14 cellular contexts compared by ENCODE assay signal in the genomic region with DNA sequence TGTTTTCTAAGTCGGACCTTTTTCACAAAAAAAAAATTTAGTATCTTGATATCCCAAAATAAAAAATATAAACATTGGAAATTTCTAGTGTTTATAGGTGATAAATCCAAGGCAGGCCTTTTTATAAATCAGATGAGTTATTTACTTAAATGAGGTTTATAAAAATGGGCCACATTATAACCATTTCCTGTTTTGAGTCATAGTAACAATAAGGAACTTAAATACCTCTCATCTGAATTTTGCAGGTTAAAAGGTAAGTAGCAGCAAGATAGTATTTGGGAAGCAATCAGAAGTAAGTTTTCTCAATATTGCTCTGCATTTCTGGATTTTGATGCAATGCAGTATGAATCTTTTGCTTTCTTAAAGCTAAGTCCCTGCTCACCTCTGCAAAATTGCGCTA. TPM values are rescaled to one million over a fixed set of nuclear protein-coding genes. Genes with fewer than 3 reads are reported as not detected.
DNase-seq lines count a peak whose midpoint lies in the region; ATAC-seq and TF ChIP-seq lines count a peak whose summit lies in the region.
"Had no signal": no experiment of that assay in that cellular context is flagged by ENCODE, and none has a peak within 500 bp of the region (broad histone marks: within the 10 kb centered on the region; RNA-seq: fewer than 3 reads in every experiment).

No MANE protein-coding gene starts in this region.

- H3K4me3 Mint-ChIP-seq in activated CD8-positive, alpha-beta T cell treated with anti-CD3 and anti-CD28 coated beads, Interleukin-2, amount 10 ng/mL, durations not matched to agents 7 days and 5 days = no peak overlapping the region
- no peak overlapping the region for H3K4me3 Mint-ChIP-seq in activated CD8-positive, alpha-beta T cell treated with anti-CD3 and anti-CD28 coated beads for 36 hours
- peak overlapping the region; percentile 15 for H3K4me3 Mint-ChIP-seq in endothelial cell (ENCODE audit: unreplicated experiment)

- peaks cover 26% of the 10 kb centered on the region for H4K20me1 ChIP-seq in PC-3 (ENCODE audit: low read length)

- intact Hi-C loops in activated CD8-positive, alpha-beta T cell treated with anti-CD3 and anti-CD28 coated beads for 36 hours (cut with micrococcal nuclease) = no loop called here
- intact Hi-C loops in PC-3 (cut with micrococcal nuclease) = loop anchor here (10.0 kb wide), 1 partner anchor 51 kb away; a partner anchor contains a TSS

- peak overlapping the region; percentile 7 for H3K27ac Mint-ChIP-seq in activated CD8-positive, alpha-beta T cell treated with anti-CD3 and anti-CD28 coated beads, Interleukin-2, amount 10 ng/mL, durations not matched to agents 7 days and 5 days
- H3K27ac Mint-ChIP-seq in activated CD8-positive, alpha-beta T cell treated with anti-CD3 and anti-CD28 coated beads for 36 hours = no peak overlapping the region
- H3K27ac Mint-ChIP-seq in endothelial cell (ENCODE audit: unreplicated experiment) = peak overlapping the region; percentile 59

- H3K9me3 Mint-ChIP-seq in activated CD8-positive, alpha-beta T cell treated with anti-CD3 and anti-CD28 coated beads, Interleukin-2, amount 10 ng/mL, durations not matched to agents 7 days and 5 days (ENCODE audit: insufficient read depth) = no peaks in the 10 kb centered on the region
- H3K9me3 Mint-ChIP-seq in activated CD8-positive, alpha-beta T cell treated with anti-CD3 and anti-CD28 coated beads for 36 hours = no peaks in the 10 kb centered on the region
- H3K9me3 Mint-ChIP-seq in endothelial cell (ENCODE audit: unreplicated experiment) = no peaks in the 10 kb centered on the region
- H3K9me3 Mint-ChIP-seq: activated CD4-positive, alpha-beta T cell treated with anti-CD3 and anti-CD28 coated beads, Interleukin-2, amount 10 ng/mL, durations not matched to agents 24 days and 14 days had no signal

- ATAC-seq in activated CD8-positive, alpha-beta T cell treated with anti-CD3 and anti-CD28 coated beads, Interleukin-2, amount 10 ng/mL, durations not matched to agents 7 days and 5 days = no peak
- ATAC-seq in activated CD8-positive, alpha-beta T cell treated with anti-CD3 and anti-CD28 coated beads for 36 hours = no peak
- ATAC-seq in PC-3 = no peak
- ATAC-seq: left ventricle myocardium superior had no signal

- H3K36me3 ChIP-seq in PC-3 (ENCODE audit: low read depth, low read length) (no peaks in the 10 kb centered on the region), skeletal muscle satellite cell (ENCODE audit: insufficient read depth, low read length) (no peaks in the 10 kb centered on the region)
- H3K36me3 ChIP-seq: brain microvascular endothelial cell had no signal

- H2AFZ ChIP-seq in PC-3 (ENCODE audit: low read length) = no peak overlapping the region

- POLR2A ChIA-PET in activated CD8-positive, alpha-beta T cell treated with anti-CD3 and anti-CD28 coated beads, Interleukin-2, amount 10 ng/mL, durations not matched to agents 7 days and 5 days (lab: Charles Lee) = interaction anchor here (1.0 kb wide), 1 partner anchor 51 kb away, joined by 4 read pairs; no protein-coding TSS in a partner anchor
- POLR2A ChIA-PET in activated CD8-positive, alpha-beta T cell treated with anti-CD3 and anti-CD28 coated beads for 36 hours (lab: Charles Lee) = interaction anchor here (0.5 kb wide), 1 partner anchor 119 kb away, joined by 3 read pairs; no protein-coding TSS in a partner anchor
- POLR2A ChIA-PET in PC-3 (lab: Charles Lee; ENCODE audit: unreplicated experiment) = interaction anchor here (0.5 kb wide), 1 partner anchor 127 kb away, joined by 10 read pairs; no protein-coding TSS in a partner anchor

- no peaks in the 10 kb centered on the region for H3K27me3 Mint-ChIP-seq in activated CD8-positive, alpha-beta T cell treated with anti-CD3 and anti-CD28 coated beads, Interleukin-2, amount 10 ng/mL, durations not matched to agents 7 days and 5 days (ENCODE audit: low read depth)
- H3K27me3 Mint-ChIP-seq in activated CD8-positive, alpha-beta T cell treated with anti-CD3 and anti-CD28 coated beads for 36 hours = no peaks in the 10 kb centered on the region
- H3K27me3 Mint-ChIP-seq in endothelial cell (ENCODE audit: unreplicated experiment) = peaks cover 5% of the 10 kb centered on the region
- H3K27me3 Mint-ChIP-seq: activated CD4-positive, alpha-beta T cell treated with anti-CD3 and anti-CD28 coated beads, Interleukin-2, amount 10 ng/mL, durations not matched to agents 24 days and 14 days had no signal

- no peak for DNase-seq in activated CD8-positive, alpha-beta T cell treated with anti-CD3 and anti-CD28 coated beads, Interleukin-2, amount 10 ng/mL, durations not matched to agents 7 days and 5 days
- DNase-seq in activated CD8-positive, alpha-beta T cell treated with anti-CD3 and anti-CD28 coated beads for 36 hours = no peak
- peak; percentile 62 for DNase-seq in PC-3
- no peak for DNase-seq in endothelial cell (ENCODE audit: low spot score)
- no peak for DNase-seq in stimulated activated CD8-positive, alpha-beta memory T cell treated with anti-CD3 and anti-CD28 coated beads, Interleukin-4, amount 100 ng/mL, for 48 hours
- no peak for DNase-seq in activated CD4-positive, alpha-beta T cell treated with anti-CD3 and anti-CD28 coated beads for 48 hours
- no peak for DNase-seq in GM13976 (ENCODE audit: low spot score)
- DNase-seq: activated CD4-positive, alpha-beta T cell treated with anti-CD3 and anti-CD28 coated beads, Interleukin-2, amount 10 ng/mL, durations not matched to agents 24 days and 14 days; brain microvascular endothelial cell; head of caudate nucleus; left ventricle myocardium superior; NCI-H1092; NCI-H2227 treated with DMSO at 0.1 percent for 48 hours had no signal

- H3K4me1 Mint-ChIP-seq in activated CD8-positive, alpha-beta T cell treated with anti-CD3 and anti-CD28 coated beads, Interleukin-2, amount 10 ng/mL, durations not matched to agents 7 days and 5 days (ENCODE audit: low read depth) = peaks cover 24% of the 10 kb centered on the region
- peaks cover 37% of the 10 kb centered on the region for H3K4me1 Mint-ChIP-seq in activated CD8-positive, alpha-beta T cell treated with anti-CD3 and anti-CD28 coated beads for 36 hours (ENCODE audit: low read depth)
- peaks cover 31% of the 10 kb centered on the region for H3K4me1 Mint-ChIP-seq in endothelial cell (ENCODE audit: unreplicated experiment)

- peak overlapping the region; percentile 21; the same call in 1 of the 2 replicates for H3K9ac ChIP-seq in PC-3 (ENCODE audit: low read length)
- no peak overlapping the region for H3K9ac ChIP-seq in skeletal muscle satellite cell (ENCODE audit: low read depth, low read length)

- in situ Hi-C loops in GM13976 (cut with MboI; ENCODE audit: low sequenced_read_pairs, unreplicated experiment) = no loop called here

- H3K4me2 ChIP-seq in PC-3 (ENCODE audit: low read length) (peak overlapping the region; percentile 83), skeletal muscle satellite cell (ENCODE audit: low read length) (peak overlapping the region; percentile 5)

- peak overlapping the region; percentile 51 for H3K27ac ChIP-seq in PC-3 (ENCODE audit: low read length)
- H3K27ac ChIP-seq: brain microvascular endothelial cell had no signal

- H3K9me2 ChIP-seq in PC-3 (replicated peaks; ENCODE audit: low read length) = no peaks in the 10 kb centered on the region

- no TSS peak for BruUV-seq in PC-3 (replicated peaks; lab: Mats Ljungman, UMichigan)

- CTCF ChIA-PET in activated CD8-positive, alpha-beta T cell treated with anti-CD3 and anti-CD28 coated beads, Interleukin-2, amount 10 ng/mL, durations not matched to agents 7 days and 5 days (lab: Charles Lee) = interaction anchor here (0.7 to 1.2 kb wide), 2 partner anchors 117 to 466 kb away, joined by 3 read pairs; no protein-coding TSS in a partner anchor
- CTCF ChIA-PET in activated CD8-positive, alpha-beta T cell treated with anti-CD3 and anti-CD28 coated beads for 36 hours (lab: Charles Lee) = no interaction called here
- CTCF ChIA-PET in PC-3 (lab: Charles Lee) = no interaction called here

- peaks cover 60% of the 10 kb centered on the region for H3K4me1 ChIP-seq in PC-3 (ENCODE audit: insufficient read depth, low read length)
- H3K4me1 ChIP-seq in skeletal muscle satellite cell (ENCODE audit: control insufficient read depth, insufficient read depth, low read length) = peaks cover 61% of the 10 kb centered on the region

- peaks cover 10% of the 10 kb centered on the region for H3K36me3 Mint-ChIP-seq in activated CD8-positive, alpha-beta T cell treated with anti-CD3 and anti-CD28 coated beads, Interleukin-2, amount 10 ng/mL, durations not matched to agents 7 days and 5 days (ENCODE audit: low read depth)
- peaks cover 2% of the 10 kb centered on the region for H3K36me3 Mint-ChIP-seq in activated CD8-positive, alpha-beta T cell treated with anti-CD3 and anti-CD28 coated beads for 36 hours (ENCODE audit: low read depth)
- no peaks in the 10 kb centered on the region for H3K36me3 Mint-ChIP-seq in endothelial cell (ENCODE audit: low read depth, unreplicated experiment)

- H3K9me3 ChIP-seq in PC-3 (ENCODE audit: low read length) (no peaks in the 10 kb centered on the region), skeletal muscle satellite cell (replicated peaks; ENCODE audit: low read length) (no peaks in the 10 kb centered on the region)

- TF ChIP-seq CTCF in activated CD8-positive, alpha-beta T cell treated with anti-CD3 and anti-CD28 coated beads for 36 hours (IDR thresholded peaks at IDR 0.05) = no peak
- TF ChIP-seq CTCF in PC-3 (conservative IDR thresholded peaks at IDR 0.05; ENCODE audit: low read depth, low read length) (no peak), endothelial cell (IDR thresholded peaks at IDR 0.05; ENCODE audit: unreplicated experiment) (no peak), GM13976 (IDR thresholded peaks at IDR 0.05; ENCODE audit: borderline replicate concordance, control extremely low read depth, extremely low read depth, insufficient read depth, missing control alignments) (no peak)

- H3K27me3 ChIP-seq in PC-3 (ENCODE audit: low read length) (no peaks in the 10 kb centered on the region), skeletal muscle satellite cell (ENCODE audit: control insufficient read depth, insufficient read depth, low read length) (no peaks in the 10 kb centered on the region)
- H3K27me3 ChIP-seq: brain microvascular endothelial cell had no signal

- H3K79me2 ChIP-seq in PC-3 (ENCODE audit: low read length) = peaks cover 87% of the 10 kb centered on the region

- H3K4me3 ChIP-seq in PC-3 (ENCODE audit: low read length) (peak overlapping the region; percentile 90), skeletal muscle satellite cell (ENCODE audit: low read length) (no peak overlapping the region)

- peaks cover 12% of the 10 kb centered on the region for H3F3A ChIP-seq in PC-3 (ENCODE audit: low read length, unreplicated experiment)

RNA-seq across cellular contexts. Expression of a gene that starts 3.9 kb away (rescaled TPM):
- 100 to 1,000 TPM; 292 to 303 TPM for total RNA-seq in activated CD8-positive, alpha-beta T cell treated with anti-CD3 and anti-CD28 coated beads, Interleukin-2, amount 10 ng/mL, durations not matched to agents 7 days and 5 days
- total RNA-seq in activated CD8-positive, alpha-beta T cell treated with anti-CD3 and anti-CD28 coated beads for 36 hours = 100 to 1,000 TPM; 178 to 183 TPM
- total RNA-seq in PC-3 (2014; rRNA removed) (221 and 251 TPM in 2 replicates), endothelial cell (ENCODE audit: unreplicated experiment) (810 TPM)
- 222 and 249 TPM in 2 replicates for total RNA-seq in skeletal muscle satellite cell (2012; rRNA removed)

RNA-seq across cellular contexts. Expression of a gene that starts 51.8 kb away (rescaled TPM):
- total RNA-seq in activated CD8-positive, alpha-beta T cell treated with anti-CD3 and anti-CD28 coated beads, Interleukin-2, amount 10 ng/mL, durations not matched to agents 7 days and 5 days = 10 to 100 TPM; 46.5 to 47.7 TPM
- 10 to 100 TPM; 46.8 to 48.2 TPM for total RNA-seq in activated CD8-positive, alpha-beta T cell treated with anti-CD3 and anti-CD28 coated beads for 36 hours
- 27.0 and 39.0 TPM in 2 replicates for total RNA-seq in PC-3 (2014; rRNA removed)
- 17.5 TPM for total RNA-seq in endothelial cell (ENCODE audit: unreplicated experiment)
- 29.7 and 32.2 TPM in 2 replicates for total RNA-seq in skeletal muscle satellite cell (2012; rRNA removed)
